ENCODE assay signal across 37 cellular contexts in the genomic region with DNA sequence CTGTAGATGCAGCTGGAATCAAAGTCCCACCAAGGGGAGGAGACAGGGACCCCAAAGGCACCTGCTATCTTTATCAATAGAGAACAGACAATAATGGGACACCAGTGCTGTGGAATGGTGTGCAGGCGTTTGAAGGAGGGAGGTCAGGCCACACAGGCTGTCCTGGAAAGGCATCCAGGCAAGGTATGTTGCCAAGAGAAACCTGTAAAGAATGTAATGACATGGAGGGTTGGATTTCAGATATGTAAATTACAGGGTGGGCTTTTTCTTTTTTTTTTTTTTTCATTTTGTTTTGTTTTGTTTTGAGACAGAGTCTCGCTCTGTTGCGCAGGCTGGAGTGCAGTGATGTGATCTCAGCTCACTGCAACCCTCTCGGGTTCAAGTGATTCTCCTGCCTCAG. TPM values are rescaled to one million over a fixed set of nuclear protein-coding genes. Genes with fewer than 3 reads are reported as not detected.
"Had no signal": no experiment of that assay in that cellular context is flagged by ENCODE, and none has a peak within 500 bp of the region (broad histone marks: within the 10 kb centered on the region; RNA-seq: fewer than 3 reads in every experiment).

No MANE protein-coding gene starts in this region.

- H3K4me1 ChIP-seq: SJCRH30 had no signal

- H3K4me3 ChIP-seq: cardiac muscle cell, MG63, SJCRH30 had no signal

- DNase-seq: activated CD4-positive, alpha-beta memory T cell treated with anti-CD3 and anti-CD28 coated beads, Interleukin-2, amount 10 ng/mL, durations not matched to agents 7 days and 5 days; activated CD4-positive, alpha-beta T cell treated with anti-CD3 and anti-CD28 coated beads, Interleukin-2, amount 10 ng/mL, durations not matched to agents 7 days and 5 days; activated CD4-positive, CD25-positive, alpha-beta regulatory T cell; activated gamma-delta T cell; activated naive CD4-positive, alpha-beta T cell treated with anti-CD3 and anti-CD28 coated beads, Interleukin-2, amount 10 ng/mL, durations not matched to agents 7 days and 5 days; activated naive CD8-positive, alpha-beta T cell treated with anti-CD3 and anti-CD28 coated beads for 36 hours; activated T-cell treated with anti-CD3 and anti-CD28 coated beads for 4 hours; activated T-cell treated with anti-CD3 and anti-CD28 coated beads, Interleukin-2, amount 50 U/mL, for 48 hours; brain microvascular endothelial cell; KG1; MG63; MV-4-11; NCI-H1092 treated with DMSO at 0.1 percent for 48 hours; NCI-H1417 treated with DMSO at 0.1 percent for 48 hours; NCI-H1694; NCI-H2029; NCI-H2107; NCI-H2171 treated with DMSO at 0.1 percent for 48 hours; NCI-H345; NCI-H510A; NCI-H526 treated with DMSO at 0.1 percent for 48 hours; NK-92 treated with Interleukin-12 subunit alpha and Interleukin-12 subunit beta, amount 100 ng/mL, for 24 hours; OCI-M1; Right ventricle myocardium superior; SJCRH30; SW 1271; T1000 had no signal

- H3K36me3 ChIP-seq: brain microvascular endothelial cell, cardiac muscle cell, MG63, SJCRH30 had no signal

- H3K27ac Mint-ChIP-seq: activated CD4-positive, alpha-beta memory T cell treated with anti-CD3 and anti-CD28 coated beads, Interleukin-2, amount 10 ng/mL, durations not matched to agents 7 days and 5 days; activated naive CD4-positive, alpha-beta T cell treated with anti-CD3 and anti-CD28 coated beads, Interleukin-2, amount 10 ng/mL, durations not matched to agents 7 days and 5 days; activated naive CD8-positive, alpha-beta T cell treated with anti-CD3 and anti-CD28 coated beads for 36 hours; activated T-helper 17 cell treated with anti-CD3 and anti-CD28 coated beads, Interleukin-2, amount 50 U/mL, for 72 hours had no signal

- ATAC-seq: activated T-helper 17 cell treated with anti-CD3 and anti-CD28 coated beads, Interleukin-2, amount 50 U/mL, for 72 hours; Panc1; SK-N-SH treated with all-trans-retinoic acid at 6 μM for 48 hours had no signal

- H3K9me3 ChIP-seq: MG63 had no signal

- H3K27me3 ChIP-seq: cardiac muscle cell, MG63, SJCRH30 had no signal

- H3K27me3 Mint-ChIP-seq: activated T-helper 17 cell treated with anti-CD3 and anti-CD28 coated beads, Interleukin-2, amount 50 U/mL, for 72 hours had no signal

- H3K27ac ChIP-seq: brain microvascular endothelial cell, cardiac muscle cell, RWPE1, SJCRH30, VCaP had no signal

- FAIRE-seq: TTC549 had no signal

- H3K4me3 Mint-ChIP-seq: activated CD4-positive, alpha-beta memory T cell treated with anti-CD3 and anti-CD28 coated beads, Interleukin-2, amount 10 ng/mL, durations not matched to agents 7 days and 5 days; activated CD4-positive, alpha-beta T cell treated with anti-CD3 and anti-CD28 coated beads, Interleukin-2, amount 10 ng/mL, durations not matched to agents 7 days and 5 days; activated naive CD4-positive, alpha-beta T cell treated with anti-CD3 and anti-CD28 coated beads, Interleukin-2, amount 10 ng/mL, durations not matched to agents 7 days and 5 days; activated naive CD8-positive, alpha-beta T cell treated with anti-CD3 and anti-CD28 coated beads for 36 hours; activated T-helper 17 cell treated with anti-CD3 and anti-CD28 coated beads, Interleukin-2, amount 50 U/mL, for 72 hours had no signal

RNA-seq across cellular contexts. Expression of gene NMUR1, which starts 9.8 kb away (rescaled TPM):
- total RNA-seq: activated naive CD8-positive, alpha-beta T cell treated with anti-CD3 and anti-CD28 coated beads for 36 hours; SJCRH30 had no signal

RNA-seq across cellular contexts. Expression of gene TEX44, which starts 52.6 kb away (rescaled TPM):
- total RNA-seq: activated CD4-positive, alpha-beta memory T cell treated with anti-CD3 and anti-CD28 coated beads, Interleukin-2, amount 10 ng/mL, durations not matched to agents 7 days and 5 days; activated CD4-positive, alpha-beta T cell treated with anti-CD3 and anti-CD28 coated beads, Interleukin-2, amount 10 ng/mL, durations not matched to agents 7 days and 5 days; activated CD8-positive, alpha-beta memory T cell treated with anti-CD3 and anti-CD28 coated beads for 36 hours; activated naive CD8-positive, alpha-beta T cell treated with anti-CD3 and anti-CD28 coated beads for 36 hours; activated T-helper 17 cell treated with anti-CD3 and anti-CD28 coated beads, Interleukin-2, amount 50 U/mL, for 72 hours; cardiac muscle cell; cerebellum; Right ventricle myocardium superior; SJCRH30; T-helper 1 cell treated with Interleukin-12 subunit alpha and Interleukin-12 subunit beta and Interleukin-4 antibody, amounts not matched to agents 30 ng/mL and 1 ng/mL, for 36 hours had no signal
